ENCODE assay signal across 9 cellular contexts in the genomic region with DNA sequence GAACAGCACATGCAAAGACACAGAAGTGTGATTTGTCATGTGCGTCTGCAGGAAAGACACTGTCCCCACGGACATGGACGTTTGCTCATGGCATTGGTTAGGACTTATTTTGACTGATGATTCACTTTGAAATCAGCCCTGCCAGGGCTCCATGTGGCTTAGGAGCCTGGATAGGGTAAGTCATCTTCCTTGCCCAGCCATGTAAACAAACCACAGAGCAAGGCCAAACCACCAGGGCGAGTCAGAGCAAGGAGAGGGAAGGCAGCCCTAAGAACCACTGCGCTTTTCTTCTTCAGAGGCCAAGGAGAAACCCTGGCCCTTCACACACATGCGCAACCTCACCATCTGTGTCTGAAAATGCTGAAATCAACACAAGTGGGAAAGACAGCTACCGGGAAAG.
DNase-seq lines count a peak whose midpoint lies in the region; ATAC-seq and TF ChIP-seq lines count a peak whose summit lies in the region.
"Had no signal": no experiment of that assay in that cellular context is flagged by ENCODE, and none has a peak within 500 bp of the region (broad histone marks: within the 10 kb centered on the region; RNA-seq: fewer than 3 reads in every experiment).

No MANE protein-coding gene starts in this region.

- TF ChIP-seq CTCF in AG09319 (IDR thresholded peaks at IDR 0.05; ENCODE audit: low read depth, low read length) (no peak; the same call in 1 of the 2 replicates), astrocyte of the spinal cord (IDR thresholded peaks at IDR 0.05; ENCODE audit: low read depth, low read length) (no peak)

- in situ Hi-C loops in astrocyte of the spinal cord (cut with HindIII; ENCODE audit: low sequenced_read_pairs), result no loop called here

- no peak overlapping the region for H3K4me3 ChIP-seq in astrocyte of the spinal cord (ENCODE audit: low read depth, low read length)

- no peak for ATAC-seq in HG03108 (IDR thresholded peaks at IDR 0.05; ENCODE audit: unreplicated experiment)

- DNase-seq in AG09319 (ENCODE audit: extremely low read depth, low read depth) (peak; percentile 67), M059J (ENCODE audit: low read depth) (peak; percentile 95), astrocyte of the spinal cord (ENCODE audit: low read depth, low spot score) (peak; percentile 94), kidney tubule cell (ENCODE audit: low spot score) (peak; percentile 97), NAMALWA (ENCODE audit: low spot score) (no peak)
- DNase-seq in activated T-cell treated with anti-CD3 and anti-CD28 coated beads, Interleukin-2, amount 50 U/mL, for 1 hour, result no peak
- DNase-seq in effector CD4-positive, alpha-beta T cell, result no peak
- DNase-seq: nucleus accumbens had no signal

Comparison
In these comparisons a context has a peak if more than half of its experiments do, and no peak if none do; other contexts are left out.
1. DNase-seq: peak in AG09319 (single experiment), M059J (single experiment), astrocyte of the spinal cord (single experiment) and kidney tubule cell (single experiment); none in NAMALWA (single experiment), activated T-cell treated with anti-CD3 and anti-CD28 coated beads, Interleukin-2, amount 50 U/mL, for 1 hour (single experiment) and effector CD4-positive, alpha-beta T cell (single experiment).